ENCODE assay signal across 7 cellular contexts in genomic region chrX:2499507-2499906, GRCh38. TPM values are rescaled to one million over a fixed set of nuclear protein-coding genes. Genes with fewer than 3 reads are reported as not detected.
DNase-seq lines count a peak whose midpoint lies in the region; ATAC-seq, FAIRE-seq and TF ChIP-seq lines count a peak whose summit lies in the region.

No MANE protein-coding gene starts in this region.

- H3K4me1 Mint-ChIP-seq in activated naive CD8-positive, alpha-beta T cell treated with anti-CD3 and anti-CD28 coated beads, Interleukin-2, amount 50 U/mL, for 24 hours: peaks cover 28% of the 10 kb centered on the region

- no peak for DNase-seq in activated naive CD8-positive, alpha-beta T cell treated with anti-CD3 and anti-CD28 coated beads, Interleukin-2, amount 50 U/mL, for 24 hours
- DNase-seq in kidney: no peak
- DNase-seq in NCI-H226: no peak
- no peak for DNase-seq in activated gamma-delta T cell treated with Interleukin-2 at 50 U/mL for 16 hours
- no peak for DNase-seq in NCI-H146 (lab: John Stamatoyannopoulos, UW)

- peak overlapping the region; percentile 80 for H3K4me3 Mint-ChIP-seq in activated naive CD8-positive, alpha-beta T cell treated with anti-CD3 and anti-CD28 coated beads, Interleukin-2, amount 50 U/mL, for 24 hours

- H3K9me3 ChIP-seq in HUES64 (ENCODE audit: insufficient read depth, low read depth, low read length) (no peaks in the 10 kb centered on the region), kidney (ENCODE audit: control insufficient read depth in 1 of 2, low read length in 2 of 2) (no peaks in the 10 kb centered on the region), stomach smooth muscle (ENCODE audit: control insufficient read depth in 2 of 2, low read length in 2 of 2) (no peaks in the 10 kb centered on the region)

- H3K4me3 ChIP-seq in HUES64 (ENCODE audit: low read length): peak overlapping the region; percentile 92
- peak overlapping the region; percentile 72 to 75 for H3K4me3 ChIP-seq in kidney (ENCODE audit: low read length in 2 of 2)
- H3K4me3 ChIP-seq in stomach smooth muscle (ENCODE audit: low read length in 2 of 2): peak overlapping the region; percentile 8 to 81

- H3K4me1 ChIP-seq in HUES64 (ENCODE audit: insufficient read depth, low read length) (peaks cover 25% of the 10 kb centered on the region), kidney (ENCODE audit: control insufficient read depth in 1 of 2, insufficient read depth in 1 of 2, low read depth in 1 of 2, low read length in 2 of 2) (peaks cover 0 to 9% of the 10 kb centered on the region in 2 donors), stomach smooth muscle (ENCODE audit: control insufficient read depth, insufficient read depth, low read length) (peaks cover 24% of the 10 kb centered on the region)

- H3K36me3 ChIP-seq in HUES64 (ENCODE audit: insufficient read depth, low read length): peaks cover 23% of the 10 kb centered on the region
- H3K36me3 ChIP-seq in kidney (ENCODE audit: control insufficient read depth in 1 of 2, insufficient read depth in 2 of 2, low read length in 2 of 2): peaks cover 2 to 5% of the 10 kb centered on the region in 2 donors
- no peaks in the 10 kb centered on the region for H3K36me3 ChIP-seq in stomach smooth muscle (ENCODE audit: control insufficient read depth in 2 of 2, insufficient read depth in 2 of 2, low read length in 2 of 2)

- H3K27ac Mint-ChIP-seq in activated naive CD8-positive, alpha-beta T cell treated with anti-CD3 and anti-CD28 coated beads, Interleukin-2, amount 50 U/mL, for 24 hours: peak overlapping the region; percentile 79

- no peaks in the 10 kb centered on the region for H3K27me3 ChIP-seq in HUES64 (ENCODE audit: insufficient read depth, low read length)
- H3K27me3 ChIP-seq in stomach smooth muscle (ENCODE audit: control insufficient read depth in 1 of 2, insufficient read depth in 2 of 2, low read length in 2 of 2): no peaks in the 10 kb centered on the region

- FAIRE-seq in kidney (lab: Jason Lieb, UNC): no peak

- H3K36me3 Mint-ChIP-seq in activated naive CD8-positive, alpha-beta T cell treated with anti-CD3 and anti-CD28 coated beads, Interleukin-2, amount 50 U/mL, for 24 hours (ENCODE audit: low read depth): peaks cover 13% of the 10 kb centered on the region

- peak overlapping the region; percentile 88; the same call in 1 of the 2 replicates for H3K9ac ChIP-seq in HUES64 (ENCODE audit: low read depth, low read length)
- H3K9ac ChIP-seq in kidney (ENCODE audit: low read length in 2 of 2): peak overlapping the region in 1 of 2 donors; percentile 80
- H3K9ac ChIP-seq in stomach smooth muscle (ENCODE audit: low read length in 2 of 2): peak overlapping the region; percentile 68 to 80

- TF ChIP-seq CTCF in kidney (IDR thresholded peaks at IDR 0.05; ENCODE audit: borderline replicate concordance, extremely low read depth, insufficient read depth): no peak

- peak overlapping the region; percentile 94; the same call in 1 of the 2 replicates for H3K27ac ChIP-seq in HUES64 (ENCODE audit: low read depth, low read length)
- H3K27ac ChIP-seq in kidney (ENCODE audit: low read depth in 2 of 2, low read length in 2 of 2): peak overlapping the region; percentile 87 to 93
- peak overlapping the region; percentile 50 for H3K27ac ChIP-seq in stomach smooth muscle (ENCODE audit: low read length)

- 86% methylated on average over 8 of the region's 8 CpGs for WGBS in HUES64

- intact Hi-C loops in kidney (cut with DNase I): no loop called here

- no peaks in the 10 kb centered on the region for H3K9me3 Mint-ChIP-seq in activated naive CD8-positive, alpha-beta T cell treated with anti-CD3 and anti-CD28 coated beads, Interleukin-2, amount 50 U/mL, for 24 hours

- ATAC-seq in activated naive CD8-positive, alpha-beta T cell treated with anti-CD3 and anti-CD28 coated beads, Interleukin-2, amount 50 U/mL, for 24 hours: no peak

- H3K27me3 Mint-ChIP-seq in activated naive CD8-positive, alpha-beta T cell treated with anti-CD3 and anti-CD28 coated beads, Interleukin-2, amount 50 U/mL, for 24 hours: no peaks in the 10 kb centered on the region

RNA-seq across cellular contexts. Expression of gene DHRSX, which starts 1.3 kb away (rescaled TPM):
- polyA plus RNA-seq in HUES64 (2013, experiment 1 of 2): 25.8 TPM
- polyA plus RNA-seq in HUES64 (2013, experiment 2 of 2): 37.3 TPM
- 26.4 TPM for total RNA-seq in kidney
- polyA plus RNA-seq in kidney (ENCODE audit: insufficient read depth, low read depth, low replicate concordance): 30.0 TPM

RNA-seq across cellular contexts. Expression of gene ZBED1, which starts 1.3 kb away (rescaled TPM):
- 25.3 TPM for polyA plus RNA-seq in HUES64 (2013, experiment 1 of 2)
- 26.4 TPM for polyA plus RNA-seq in HUES64 (2013, experiment 2 of 2)
- total RNA-seq in kidney: 40.7 TPM
- polyA plus RNA-seq in kidney (ENCODE audit: insufficient read depth, low read depth, low replicate concordance): 20.6 TPM
